ENCODE assay signal across 22 cellular contexts in genomic region chr10:1412531-1413189, GRCh38.
A peak's percentile ranks its signal among the peaks of the same experiment; 100 is the strongest.
DNase-seq lines count a peak whose midpoint lies in the region; ATAC-seq and TF ChIP-seq lines count a peak whose summit lies in the region.
"Had no signal": no experiment of that assay in that cellular context is flagged by ENCODE, and none has a peak within 500 bp of the region (broad histone marks: within the 10 kb centered on the region; RNA-seq: fewer than 3 reads in every experiment).

No MANE protein-coding gene starts in this region.

- H3K9me3 Mint-ChIP-seq in activated CD4-positive, alpha-beta memory T cell treated with anti-CD3 and anti-CD28 coated beads, Interleukin-2, amount 10 ng/mL, durations not matched to agents 7 days and 5 days: no peaks in the 10 kb centered on the region
- no peaks in the 10 kb centered on the region for H3K9me3 Mint-ChIP-seq in activated CD4-positive, alpha-beta memory T cell treated with anti-CD3 and anti-CD28 coated beads for 36 hours
- H3K9me3 Mint-ChIP-seq in activated T-cell treated with anti-CD3 and anti-CD28 coated beads, Interleukin-2, amount 50 U/mL, for 4 hours: no peaks in the 10 kb centered on the region
- H3K9me3 Mint-ChIP-seq: H9 had no signal

- H3K4me3 ChIP-seq in GM23248: no peak overlapping the region
- H3K4me3 ChIP-seq: gastrocnemius medialis, pancreas, right lobe of liver, testis had no signal

- no peaks in the 10 kb centered on the region for H3K79me2 ChIP-seq in GM23248 (ENCODE audit: insufficient read depth)

- H3K9ac ChIP-seq in GM23248: no peak overlapping the region

- no peaks in the 10 kb centered on the region for H3K9me2 ChIP-seq in GM23248 (ENCODE audit: insufficient read depth)

- WGBS in GM23248 (ENCODE audit: low coverage in 1 of 2, low lambda C conversion rate in 2 of 2, missing lambda C conversion rate in 2 of 2), 2 experiments: 31 to 33% methylated on average over 19 of the region's 19 CpGs

- H3K4me1 Mint-ChIP-seq in activated CD4-positive, alpha-beta memory T cell treated with anti-CD3 and anti-CD28 coated beads, Interleukin-2, amount 10 ng/mL, durations not matched to agents 7 days and 5 days: no peaks in the 10 kb centered on the region
- no peaks in the 10 kb centered on the region for H3K4me1 Mint-ChIP-seq in activated CD4-positive, alpha-beta memory T cell treated with anti-CD3 and anti-CD28 coated beads for 36 hours (ENCODE audit: low read depth)
- peaks cover 2% of the 10 kb centered on the region for H3K4me1 Mint-ChIP-seq in activated T-cell treated with anti-CD3 and anti-CD28 coated beads, Interleukin-2, amount 50 U/mL, for 4 hours (ENCODE audit: low read depth)

- CTCF ChIA-PET in activated CD4-positive, alpha-beta memory T cell treated with anti-CD3 and anti-CD28 coated beads, Interleukin-2, amount 10 ng/mL, durations not matched to agents 7 days and 5 days (lab: Charles Lee): no interaction called here
- CTCF ChIA-PET in activated CD4-positive, alpha-beta memory T cell treated with anti-CD3 and anti-CD28 coated beads for 36 hours (lab: Charles Lee): no interaction called here

- H2AFZ ChIP-seq in GM23248: no peak overlapping the region

- TF ChIP-seq POLR2A in GM18505 (IDR thresholded peaks at IDR 0.05; ENCODE audit: borderline replicate concordance, extremely low read depth, insufficient read depth, insufficient read length): no peak

- no peaks in the 10 kb centered on the region for H3F3A ChIP-seq in GM23248 (ENCODE audit: insufficient read depth)

- H3K36me3 ChIP-seq in GM23248 (ENCODE audit: low read depth): no peaks in the 10 kb centered on the region
- H3K36me3 ChIP-seq: gastrocnemius medialis, pancreas, right lobe of liver had no signal

- H4K20me1 ChIP-seq in GM23248 (ENCODE audit: insufficient read depth): no peaks in the 10 kb centered on the region

- H3K27ac ChIP-seq in GM23248: no peak overlapping the region
- H3K27ac ChIP-seq: gastrocnemius medialis, pancreas, right lobe of liver, testis had no signal

- no peak overlapping the region for H3K4me2 ChIP-seq in GM23248 (ENCODE audit: unreplicated experiment)

- peak; percentile 12 for DNase-seq in activated CD4-positive, alpha-beta memory T cell treated with anti-CD3 and anti-CD28 coated beads, Interleukin-2, amount 10 ng/mL, durations not matched to agents 7 days and 5 days
- DNase-seq in activated CD4-positive, alpha-beta memory T cell treated with anti-CD3 and anti-CD28 coated beads for 36 hours: no peak
- DNase-seq in NCI-H187 treated with DMSO at 0.1 percent for 48 hours (lab: John Stamatoyannopoulos, UW) (peak; percentile 80), germinal center (ENCODE audit: low spot score) (peak; percentile 32), GM23248 (no peak)
- no peak for DNase-seq in activated T-cell treated with anti-CD3 and anti-CD28 coated beads, Interleukin-2, amount 50 U/mL, for 4 hours
- DNase-seq in activated CD4-positive, alpha-beta T cell treated with anti-CD3 and anti-CD28 coated beads, Interleukin-2, amount 50 U/mL, for 1 hour: no peak
- DNase-seq: activated T-cell treated with anti-CD3 and anti-CD28 coated beads, Interleukin-2, amount 50 U/mL, for 72 hours; CD4-positive, alpha-beta memory T cell; DMS53; gastrocnemius medialis; H9; KBM-7; naive thymus-derived CD8-positive, alpha-beta T cell; NCI-H446; T1000; testis had no signal

- no peaks in the 10 kb centered on the region for H3K9me3 ChIP-seq in GM23248 (ENCODE audit: low read depth)
- H3K9me3 ChIP-seq: gastrocnemius medialis, pancreas, right lobe of liver, testis had no signal

- no peak for ATAC-seq in GM18505 (IDR thresholded peaks at IDR 0.05; ENCODE audit: unreplicated experiment)
- ATAC-seq in activated T-cell treated with anti-CD3 and anti-CD28 coated beads, Interleukin-2, amount 50 U/mL, for 4 hours: no peak
- ATAC-seq: activated CD4-positive, CD25-positive, alpha-beta regulatory T cell treated with anti-CD3 and anti-CD28 coated beads, Interleukin-2, amount 50 U/mL, for 24 hours; activated T-cell treated with anti-CD3 and anti-CD28 coated beads, Interleukin-2, amount 50 U/mL, for 72 hours; gastrocnemius medialis; naive thymus-derived CD8-positive, alpha-beta T cell; pancreas; right lobe of liver had no signal

- in situ Hi-C loops in GM23248 (cut with MboI): no loop called here

- H3K36me3 Mint-ChIP-seq in activated CD4-positive, alpha-beta memory T cell treated with anti-CD3 and anti-CD28 coated beads, Interleukin-2, amount 10 ng/mL, durations not matched to agents 7 days and 5 days (ENCODE audit: low read depth): no peaks in the 10 kb centered on the region
- no peaks in the 10 kb centered on the region for H3K36me3 Mint-ChIP-seq in activated CD4-positive, alpha-beta memory T cell treated with anti-CD3 and anti-CD28 coated beads for 36 hours
- H3K36me3 Mint-ChIP-seq in activated T-cell treated with anti-CD3 and anti-CD28 coated beads, Interleukin-2, amount 50 U/mL, for 4 hours (ENCODE audit: insufficient read depth): no peaks in the 10 kb centered on the region
- H3K36me3 Mint-ChIP-seq: activated naive CD8-positive, alpha-beta T cell; CD4-positive, alpha-beta memory T cell; naive thymus-derived CD8-positive, alpha-beta T cell had no signal

- H3K27ac Mint-ChIP-seq in activated CD4-positive, alpha-beta memory T cell treated with anti-CD3 and anti-CD28 coated beads, Interleukin-2, amount 10 ng/mL, durations not matched to agents 7 days and 5 days: no peak overlapping the region
- H3K27ac Mint-ChIP-seq in activated CD4-positive, alpha-beta memory T cell treated with anti-CD3 and anti-CD28 coated beads for 36 hours: no peak overlapping the region
- H3K27ac Mint-ChIP-seq: activated naive CD8-positive, alpha-beta T cell; activated T-cell treated with anti-CD3 and anti-CD28 coated beads, Interleukin-2, amount 50 U/mL, for 72 hours; CD4-positive, alpha-beta memory T cell; H9; naive thymus-derived CD8-positive, alpha-beta T cell had no signal

- POLR2A ChIA-PET in activated CD4-positive, alpha-beta memory T cell treated with anti-CD3 and anti-CD28 coated beads, Interleukin-2, amount 10 ng/mL, durations not matched to agents 7 days and 5 days (lab: Charles Lee): no interaction called here
- POLR2A ChIA-PET in activated CD4-positive, alpha-beta memory T cell treated with anti-CD3 and anti-CD28 coated beads for 36 hours (lab: Charles Lee): no interaction called here

- H3K27me3 Mint-ChIP-seq in activated CD4-positive, alpha-beta memory T cell treated with anti-CD3 and anti-CD28 coated beads, Interleukin-2, amount 10 ng/mL, durations not matched to agents 7 days and 5 days: peaks cover 4% of the 10 kb centered on the region
- peaks cover 40% of the 10 kb centered on the region for H3K27me3 Mint-ChIP-seq in activated CD4-positive, alpha-beta memory T cell treated with anti-CD3 and anti-CD28 coated beads for 36 hours
- H3K27me3 Mint-ChIP-seq in activated T-cell treated with anti-CD3 and anti-CD28 coated beads, Interleukin-2, amount 50 U/mL, for 4 hours (ENCODE audit: low read depth): peaks cover 42% of the 10 kb centered on the region

- no peaks in the 10 kb centered on the region for H3K27me3 ChIP-seq in GM23248 (replicated peaks; ENCODE audit: insufficient read depth)
- H3K27me3 ChIP-seq: gastrocnemius medialis, testis had no signal

- no peak overlapping the region for H3K4me3 Mint-ChIP-seq in activated CD4-positive, alpha-beta memory T cell treated with anti-CD3 and anti-CD28 coated beads, Interleukin-2, amount 10 ng/mL, durations not matched to agents 7 days and 5 days
- H3K4me3 Mint-ChIP-seq in activated CD4-positive, alpha-beta memory T cell treated with anti-CD3 and anti-CD28 coated beads for 36 hours: no peak overlapping the region
- H3K4me3 Mint-ChIP-seq in activated T-cell treated with anti-CD3 and anti-CD28 coated beads, Interleukin-2, amount 50 U/mL, for 4 hours: no peak overlapping the region
- H3K4me3 Mint-ChIP-seq: activated naive CD8-positive, alpha-beta T cell; activated T-cell treated with anti-CD3 and anti-CD28 coated beads, Interleukin-2, amount 50 U/mL, for 72 hours; CD4-positive, alpha-beta memory T cell; H9 had no signal

- intact Hi-C loops in activated CD4-positive, alpha-beta memory T cell treated with anti-CD3 and anti-CD28 coated beads for 36 hours (cut with micrococcal nuclease): no loop called here

- no peaks in the 10 kb centered on the region for H3K4me1 ChIP-seq in GM23248 (ENCODE audit: insufficient read depth)
- H3K4me1 ChIP-seq: gastrocnemius medialis, pancreas, right lobe of liver, testis had no signal

Comparison
In these comparisons a context has a peak if more than half of its experiments do, and no peak if none do; other contexts are left out.
1. DNase-seq: peak in activated CD4-positive, alpha-beta memory T cell treated with anti-CD3 and anti-CD28 coated beads, Interleukin-2, amount 10 ng/mL, durations not matched to agents 7 days and 5 days (single experiment), NCI-H187 treated with DMSO at 0.1 percent for 48 hours (single experiment) and germinal center (single experiment); none in activated CD4-positive, alpha-beta memory T cell treated with anti-CD3 and anti-CD28 coated beads for 36 hours (single experiment), activated T-cell treated with anti-CD3 and anti-CD28 coated beads, Interleukin-2, amount 50 U/mL, for 4 hours (single experiment), activated CD4-positive, alpha-beta T cell treated with anti-CD3 and anti-CD28 coated beads, Interleukin-2, amount 50 U/mL, for 1 hour (single experiment) and GM23248 (single experiment).